ENCODE assay signal across 1 cellular context in the genomic region with DNA sequence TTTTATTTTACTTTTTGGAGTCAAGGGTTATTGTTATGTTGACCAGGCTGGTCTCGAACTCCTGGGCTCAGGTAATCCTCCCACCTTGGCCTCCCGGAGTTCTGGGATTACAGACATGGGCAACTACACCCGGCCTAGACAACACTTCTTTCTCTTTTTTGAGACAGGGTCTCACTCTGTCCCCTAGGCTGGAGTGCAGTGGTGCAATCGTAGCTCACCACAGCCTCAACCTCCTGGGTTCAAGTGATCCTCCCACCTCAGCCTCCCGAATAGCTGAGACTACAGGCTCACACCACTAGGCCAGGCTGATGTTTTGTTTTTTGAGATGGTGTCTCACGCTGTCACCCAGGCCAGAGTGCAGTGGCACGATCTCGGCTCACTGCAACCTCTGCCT.
TF ChIP-seq lines count a peak whose summit lies in the region.

No MANE protein-coding gene starts in this region.

TF ChIP-seq in K562, 482 proteins besides CTCF, POLR2A, EP300 and RAD21:
- TF ChIP-seq KDM1A (IDR thresholded peaks at IDR 0.05) (peak in 1 of 2 experiments; percentile 12; a peak in 1 of 4 replicates), CEBPB (tag; IDR thresholded peaks at IDR 0.05) (0 out of 2 replicates have a peak, but pooled peaks have one; percentile 4), BCOR (IDR thresholded peaks at IDR 0.05) (peak; percentile 36; the same call in 1 of the 2 replicates)
